26 cellular contexts compared by ENCODE assay signal in genomic region chr3:105758451-105758850, GRCh38.
DNase-seq lines count a peak whose midpoint lies in the region; ATAC-seq and TF ChIP-seq lines count a peak whose summit lies in the region.
"Had no signal": no experiment of that assay in that cellular context is flagged by ENCODE, and none has a peak within 500 bp of the region (broad histone marks: within the 10 kb centered on the region; RNA-seq: fewer than 3 reads in every experiment).

No MANE protein-coding gene starts in this region.

- TF ChIP-seq CTCF in endodermal cell (conservative IDR thresholded peaks at IDR 0.05): no peak
- no peak for TF ChIP-seq CTCF in omental fat pad (IDR thresholded peaks at IDR 0.05)
- TF ChIP-seq CTCF in mucosa of descending colon (IDR thresholded peaks at IDR 0.05): no peak

- POLR2A ChIA-PET in CD8-positive, alpha-beta memory T cell (lab: Charles Lee): no interaction called here

- peak overlapping the region; percentile 25 for H3K27ac Mint-ChIP-seq in activated CD4-positive, alpha-beta T cell treated with anti-CD3 and anti-CD28 coated beads, Interleukin-2, amount 10 ng/mL, durations not matched to agents 24 days and 14 days
- H3K27ac Mint-ChIP-seq in CD8-positive, alpha-beta memory T cell: peak overlapping the region in 6 of 8 donors; percentile 57 to 86 (median 78)
- no peak overlapping the region for H3K27ac Mint-ChIP-seq in endodermal cell
- H3K27ac Mint-ChIP-seq: mesothelial cell of epicardium, type B pancreatic cell, WTC11 had no signal

- peaks cover 49% of the 10 kb centered on the region for H3K4me1 Mint-ChIP-seq in activated CD4-positive, alpha-beta T cell treated with anti-CD3 and anti-CD28 coated beads, Interleukin-2, amount 10 ng/mL, durations not matched to agents 24 days and 14 days
- H3K4me1 Mint-ChIP-seq in CD8-positive, alpha-beta memory T cell: peaks cover 67 to 93% (median 88%) of the 10 kb centered on the region in 3 donors
- H3K4me1 Mint-ChIP-seq in endodermal cell: peaks cover 18% of the 10 kb centered on the region
- H3K4me1 Mint-ChIP-seq: neural crest cell had no signal

- H3K9me3 ChIP-seq in CD8-positive, alpha-beta memory T cell (ENCODE audit: low read length): peaks cover 6% of the 10 kb centered on the region
- H3K9me3 ChIP-seq in endodermal cell (ENCODE audit: control insufficient read depth, low read length) (peaks cover 56% of the 10 kb centered on the region), mucosa of descending colon (peaks cover 16% of the 10 kb centered on the region)
- H3K9me3 ChIP-seq: prostate gland had no signal

- no peak overlapping the region for H3K27ac ChIP-seq in CD8-positive, alpha-beta memory T cell (ENCODE audit: low read depth, low read length)
- H3K27ac ChIP-seq in endodermal cell (ENCODE audit: low read depth, low read length): no peak overlapping the region
- H3K27ac ChIP-seq: dorsolateral prefrontal cortex, prostate gland had no signal

- peaks cover 22% of the 10 kb centered on the region for H3K9me3 Mint-ChIP-seq in activated CD4-positive, alpha-beta T cell treated with anti-CD3 and anti-CD28 coated beads, Interleukin-2, amount 10 ng/mL, durations not matched to agents 24 days and 14 days
- peaks cover 11 to 29% (median 25%) of the 10 kb centered on the region in 5 donors for H3K9me3 Mint-ChIP-seq in CD8-positive, alpha-beta memory T cell
- peaks cover 42% of the 10 kb centered on the region for H3K9me3 Mint-ChIP-seq in endodermal cell

- H3K36me3 Mint-ChIP-seq in activated CD4-positive, alpha-beta T cell treated with anti-CD3 and anti-CD28 coated beads, Interleukin-2, amount 10 ng/mL, durations not matched to agents 24 days and 14 days (ENCODE audit: low read depth): peaks cover 71% of the 10 kb centered on the region
- peaks cover 34 to 66% (median 66%) of the 10 kb centered on the region in 3 donors for H3K36me3 Mint-ChIP-seq in CD8-positive, alpha-beta memory T cell
- peaks cover 52% of the 10 kb centered on the region for H3K36me3 Mint-ChIP-seq in endodermal cell (ENCODE audit: low read depth)

- H3K27me3 Mint-ChIP-seq in activated CD4-positive, alpha-beta T cell treated with anti-CD3 and anti-CD28 coated beads, Interleukin-2, amount 10 ng/mL, durations not matched to agents 24 days and 14 days: no peaks in the 10 kb centered on the region
- peaks cover 0 to 3% of the 10 kb centered on the region in 2 donors for H3K27me3 Mint-ChIP-seq in CD8-positive, alpha-beta memory T cell
- no peaks in the 10 kb centered on the region for H3K27me3 Mint-ChIP-seq in endodermal cell (ENCODE audit: insufficient read depth)
- H3K27me3 Mint-ChIP-seq: type B pancreatic cell had no signal

- no peak overlapping the region for H3K4me3 Mint-ChIP-seq in activated CD4-positive, alpha-beta T cell treated with anti-CD3 and anti-CD28 coated beads, Interleukin-2, amount 10 ng/mL, durations not matched to agents 24 days and 14 days
- H3K4me3 Mint-ChIP-seq in CD8-positive, alpha-beta memory T cell: no peak overlapping the region
- H3K4me3 Mint-ChIP-seq in endodermal cell: no peak overlapping the region
- H3K4me3 Mint-ChIP-seq: mesothelial cell of epicardium, neural crest cell, type B pancreatic cell, WTC11 had no signal

- intact Hi-C loops in activated CD4-positive, alpha-beta T cell treated with anti-CD3 and anti-CD28 coated beads, Interleukin-2, amount 10 ng/mL, durations not matched to agents 24 days and 14 days (cut with micrococcal nuclease): no loop called here
- intact Hi-C loops in mucosa of descending colon (cut with DNase I, micrococcal nuclease): no loop called here

- WGBS in endodermal cell (ENCODE audit: insufficient coverage in 1 of 2, insufficient read length in 1 of 2), 2 experiments: 95 to 98% methylated on average over 5 to 9 of the region's 9 CpGs

- no peaks in the 10 kb centered on the region for H3K36me3 ChIP-seq in CD8-positive, alpha-beta memory T cell (ENCODE audit: insufficient read depth, low read length)
- H3K36me3 ChIP-seq in endodermal cell (ENCODE audit: control insufficient read depth, insufficient read depth, low read length) (peaks cover 19% of the 10 kb centered on the region), mucosa of descending colon (ENCODE audit: low read depth) (no peaks in the 10 kb centered on the region)
- H3K36me3 ChIP-seq: HAP-1, prostate gland had no signal

- no peak overlapping the region for H3K4me3 ChIP-seq in CD8-positive, alpha-beta memory T cell (ENCODE audit: low read length)
- H3K4me3 ChIP-seq in endodermal cell (ENCODE audit: low read length) (no peak overlapping the region), mucosa of descending colon (no peak overlapping the region)
- H3K4me3 ChIP-seq: dorsolateral prefrontal cortex, HAP-1, prostate gland had no signal

- H3K9ac ChIP-seq in endodermal cell (ENCODE audit: extremely low read depth, low read length, poor library complexity, severe bottlenecking): no peak overlapping the region

- peak; percentile 26 for ATAC-seq in omental fat pad (ENCODE audit: low FRiP score)
- ATAC-seq in mucosa of descending colon: no peak
- no peak for ATAC-seq in GM21526 (IDR thresholded peaks at IDR 0.05; ENCODE audit: low FRiP score, unreplicated experiment)
- ATAC-seq: SK-N-SH treated with all-trans-retinoic acid at 6 μM for 48 hours, WTC11 had no signal

- DNase-seq in activated CD4-positive, alpha-beta T cell treated with anti-CD3 and anti-CD28 coated beads, Interleukin-2, amount 10 ng/mL, durations not matched to agents 24 days and 14 days: no peak
- DNase-seq in activated CD4-positive, alpha-beta T cell treated with anti-CD3 and anti-CD28 coated beads, Interleukin-2, amount 50 U/mL, for 48 hours: no peak
- DNase-seq in CD8-positive, alpha-beta memory T cell: no peak
- DNase-seq in endodermal cell: peak; percentile 44
- DNase-seq in omental fat pad (ENCODE audit: low spot score): no peak
- no peak for DNase-seq in mucosa of descending colon
- DNase-seq in stimulated activated CD4-positive, alpha-beta T cell treated with anti-CD3 and anti-CD28 coated beads, Interleukin-2, amount 100 ng/mL, for 48 hours: no peak
- DNase-seq: amygdala; central memory CD4-positive, alpha-beta T cell; dorsolateral prefrontal cortex; EL; foreskin melanocyte; NCI-H1417; NCI-H2107; NCI-H510A; small intestine; stimulated activated CD4-positive, alpha-beta T cell treated with anti-CD3 and anti-CD28 coated beads, Interleukin-4, amount 100 ng/mL, for 1 hour; T-helper 9 cell had no signal

- H3K4me1 ChIP-seq in CD8-positive, alpha-beta memory T cell (ENCODE audit: insufficient read depth, low read length): peaks cover 50% of the 10 kb centered on the region
- no peaks in the 10 kb centered on the region for H3K4me1 ChIP-seq in endodermal cell (ENCODE audit: control insufficient read depth, insufficient read depth, low read length)
- no peaks in the 10 kb centered on the region for H3K4me1 ChIP-seq in mucosa of descending colon (ENCODE audit: low read depth)
- H3K4me1 ChIP-seq: prostate gland had no signal

- CTCF ChIA-PET in CD8-positive, alpha-beta memory T cell (lab: Charles Lee): no interaction called here

- H3K27me3 ChIP-seq in CD8-positive, alpha-beta memory T cell (ENCODE audit: insufficient read depth, low read length, poor library complexity, severe bottlenecking): no peaks in the 10 kb centered on the region
- H3K27me3 ChIP-seq in endodermal cell (ENCODE audit: control insufficient read depth, insufficient read depth, low read length, poor library complexity, severe bottlenecking): no peaks in the 10 kb centered on the region
- H3K27me3 ChIP-seq: dorsolateral prefrontal cortex had no signal
